Comparison of ENCODE assay signal across 1 cellular context in the genomic region with DNA sequence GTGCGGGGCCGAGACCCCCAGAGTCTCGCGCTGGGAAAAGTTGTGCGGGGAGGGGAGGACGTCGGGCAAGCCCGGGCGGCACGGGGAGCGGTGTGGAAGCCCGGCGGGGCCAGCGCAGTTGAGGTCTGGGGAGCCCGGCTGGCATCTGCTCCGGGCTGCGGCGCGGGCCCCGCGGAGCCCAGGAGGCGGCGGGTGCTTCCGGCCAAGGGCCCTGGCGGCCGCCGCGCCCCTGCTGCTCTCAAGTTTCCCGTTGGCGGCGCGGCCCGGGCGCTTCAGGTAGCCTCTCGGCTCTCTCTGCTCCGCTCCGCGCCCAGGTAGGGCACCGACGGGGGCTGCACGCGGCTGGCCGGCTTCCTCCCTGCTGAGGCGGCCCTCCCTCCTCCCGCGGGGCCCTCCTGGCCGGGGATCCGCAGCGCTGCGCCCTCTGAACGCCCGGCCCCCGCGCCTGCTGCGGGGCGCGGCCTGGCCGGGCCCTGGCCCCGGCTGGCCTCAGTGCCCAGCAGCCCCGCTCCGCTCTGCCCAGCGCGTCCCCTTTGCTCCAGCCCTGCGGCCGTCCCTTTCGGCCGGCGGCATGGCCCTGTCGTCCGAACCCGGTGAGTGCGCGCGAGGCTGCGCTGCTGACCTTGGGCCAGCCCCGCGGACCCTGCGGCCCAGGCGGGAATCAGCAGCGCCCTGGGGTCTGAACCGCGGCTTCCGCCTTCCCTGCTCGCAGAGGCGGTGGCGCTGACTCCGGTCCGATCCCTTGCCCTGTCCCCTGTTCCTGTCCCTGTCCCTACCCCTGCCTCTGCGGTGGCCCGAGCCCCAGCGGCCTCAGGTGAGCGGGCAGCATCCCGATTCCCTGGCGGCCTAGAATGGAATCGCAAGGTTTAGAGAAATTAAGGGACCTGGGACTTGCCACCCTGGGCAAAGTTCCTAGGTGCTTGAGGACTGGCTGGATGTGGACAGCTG.
TF ChIP-seq lines count a peak whose summit lies in the region.

No MANE protein-coding gene starts in this region.

TF ChIP-seq in GM12878, 131 proteins besides CTCF, POLR2A, EP300 and RAD21:
- peak in 1 of 2 experiments; percentile 8; a peak in 1 of 4 replicates for TF ChIP-seq BHLHE40 (IDR thresholded peaks at IDR 0.05; ENCODE audit: borderline replicate concordance in 1 of 2, low read depth in 2 of 2, low read length in 1 of 2)
- TF ChIP-seq IKZF1 (conservative IDR thresholded peaks at IDR 0.05), result peak; percentile 35; the same call in 1 of the 2 replicates
- 0 out of 4 replicates have a peak, but pooled peaks of 1 of the 2 experiments have one; percentile 8 for TF ChIP-seq IKZF2 (IDR thresholded peaks at IDR 0.05)
- TF ChIP-seq, protein P1, sequence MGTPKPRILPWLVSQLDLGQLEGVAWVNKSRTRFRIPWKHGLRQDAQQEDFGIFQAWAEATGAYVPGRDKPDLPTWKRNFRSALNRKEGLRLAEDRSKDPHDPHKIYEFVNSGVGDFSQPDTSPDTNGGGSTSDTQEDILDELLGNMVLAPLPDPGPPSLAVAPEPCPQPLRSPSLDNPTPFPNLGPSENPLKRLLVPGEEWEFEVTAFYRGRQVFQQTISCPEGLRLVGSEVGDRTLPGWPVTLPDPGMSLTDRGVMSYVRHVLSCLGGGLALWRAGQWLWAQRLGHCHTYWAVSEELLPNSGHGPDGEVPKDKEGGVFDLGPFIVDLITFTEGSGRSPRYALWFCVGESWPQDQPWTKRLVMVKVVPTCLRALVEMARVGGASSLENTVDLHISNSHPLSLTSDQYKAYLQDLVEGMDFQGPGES (IDR thresholded peaks at IDR 0.05), result no peak
- 0 out of 2 replicates have a peak, but pooled peaks have one; percentile 52 for TF ChIP-seq LARP7 (IDR thresholded peaks at IDR 0.05)
- TF ChIP-seq NR2C2 (IDR thresholded peaks at IDR 0.05; ENCODE audit: borderline replicate concordance, control insufficient read depth, insufficient read length, low read depth), result no peak
- peak; percentile 29; the same call in 1 of the 2 replicates for TF ChIP-seq EED (IDR thresholded peaks at IDR 0.05; ENCODE audit: low read depth)
- TF ChIP-seq GATAD2B (conservative IDR thresholded peaks at IDR 0.05; ENCODE audit: low read depth), result peak; percentile 82
- TF ChIP-seq JUNB (IDR thresholded peaks at IDR 0.05), result no peak
- TF ChIP-seq EGR1 (IDR thresholded peaks at IDR 0.05; ENCODE audit: borderline replicate concordance in 1 of 2, low read depth in 2 of 2, low read length in 2 of 2), result no peak
- peak; percentile 52; the same call in 1 of the 2 replicates for TF ChIP-seq DPF2 (IDR thresholded peaks at IDR 0.05)
- TF ChIP-seq SMC3 (IDR thresholded peaks at IDR 0.05; ENCODE audit: borderline replicate concordance, low read length), result no peak
- TF ChIP-seq MEF2A (IDR thresholded peaks at IDR 0.05; ENCODE audit: insufficient read depth, low read depth, low read length), result no peak
